ENCODE assay signal across 20 cellular contexts in the genomic region with DNA sequence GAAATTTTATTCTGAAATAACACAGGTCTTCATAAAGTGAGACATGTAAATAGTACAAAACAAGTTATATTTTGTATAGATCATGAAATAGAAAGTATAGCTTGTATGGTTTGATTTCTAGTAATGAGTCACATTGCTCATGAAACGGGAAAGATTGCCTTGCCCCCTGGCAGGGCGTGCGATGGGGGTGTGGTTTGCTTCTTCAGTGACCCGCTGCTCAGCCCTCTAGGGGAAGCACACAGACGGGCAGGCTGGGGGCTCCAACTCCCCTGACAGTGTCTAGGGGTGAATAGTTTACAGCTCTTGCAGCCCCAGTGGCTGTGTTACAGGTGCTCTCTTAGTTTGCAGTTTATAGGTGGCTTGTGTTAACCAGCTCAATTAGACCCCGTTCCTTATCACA.
DNase-seq lines count a peak whose midpoint lies in the region; ATAC-seq, FAIRE-seq and TF ChIP-seq lines count a peak whose summit lies in the region.
"Had no signal": no experiment of that assay in that cellular context is flagged by ENCODE, and none has a peak within 500 bp of the region (broad histone marks: within the 10 kb centered on the region; RNA-seq: fewer than 3 reads in every experiment).

No MANE protein-coding gene starts in this region.

- H3K27me3 Mint-ChIP-seq in activated naive CD4-positive, alpha-beta T cell treated with anti-CD3 and anti-CD28 coated beads, Interleukin-2, amount 10 ng/mL, durations not matched to agents 7 days and 5 days = no peaks in the 10 kb centered on the region
- H3K27me3 Mint-ChIP-seq: activated B cell treated with CpG ODN at 0.5 μM for 24 hours; activated CD8-positive, alpha-beta memory T cell treated with anti-CD3 and anti-CD28 coated beads, Interleukin-2, amount 10 ng/mL, durations not matched to agents 7 days and 5 days had no signal

- H4K20me1 ChIP-seq in OCI-LY7 (ENCODE audit: insufficient read depth, low read length) = no peaks in the 10 kb centered on the region

- no peaks in the 10 kb centered on the region for H3K79me2 ChIP-seq in OCI-LY7 (ENCODE audit: insufficient read depth, low read depth, low read length)

- no peaks in the 10 kb centered on the region for H3K36me3 Mint-ChIP-seq in activated naive CD4-positive, alpha-beta T cell treated with anti-CD3 and anti-CD28 coated beads, Interleukin-2, amount 10 ng/mL, durations not matched to agents 7 days and 5 days
- H3K36me3 Mint-ChIP-seq: activated CD8-positive, alpha-beta memory T cell treated with anti-CD3 and anti-CD28 coated beads, Interleukin-2, amount 10 ng/mL, durations not matched to agents 7 days and 5 days had no signal

- peak; percentile 66 for ATAC-seq in HG03521 (IDR thresholded peaks at IDR 0.05; ENCODE audit: unreplicated experiment)
- ATAC-seq: activated CD8-positive, alpha-beta memory T cell treated with anti-CD3 and anti-CD28 coated beads, Interleukin-2, amount 10 ng/mL, durations not matched to agents 7 days and 5 days; body of pancreas; mucosa of descending colon had no signal

- no peak for TF ChIP-seq POLR2A in H54 (IDR thresholded peaks at IDR 0.05; ENCODE audit: low read depth, low read length)

- no peaks in the 10 kb centered on the region for H3K9me2 ChIP-seq in OCI-LY7 (ENCODE audit: insufficient read depth, low read length)

- DNase-seq in activated naive CD4-positive, alpha-beta T cell treated with anti-CD3 and anti-CD28 coated beads, Interleukin-2, amount 10 ng/mL, durations not matched to agents 7 days and 5 days = peak; percentile 17
- no peak for DNase-seq in activated naive CD4-positive, alpha-beta T cell treated with anti-CD3 and anti-CD28 coated beads, Interleukin-2, amount 50 U/mL, for 16 hours
- peak; percentile 3 for DNase-seq in H54 (ENCODE audit: insufficient read length, low spot score)
- peak; percentile 1 for DNase-seq in left kidney (ENCODE audit: low read depth, low spot score)
- DNase-seq in dedifferentiated amniotic fluid mesenchymal stem cell (ENCODE audit: extremely low spot score) = no peak
- DNase-seq in NCI-H2196 (lab: John Stamatoyannopoulos, UW; ENCODE audit: unreplicated experiment) = no peak
- DNase-seq in OCI-LY7 (ENCODE audit: low spot score) = no peak
- DNase-seq: activated B cell treated with CpG ODN at 0.5 μM for 24 hours; activated CD8-positive, alpha-beta memory T cell treated with anti-CD3 and anti-CD28 coated beads, Interleukin-2, amount 10 ng/mL, durations not matched to agents 7 days and 5 days; activated gamma-delta T cell treated with Interleukin-2 at 50 U/mL for 16 hours; body of pancreas; head of caudate nucleus; kidney; NCI-H1092; occipital lobe; OCI-M1; stimulated activated CD4-positive, alpha-beta T cell treated with anti-CD3 and anti-CD28 coated beads, Interleukin-4, amount 100 ng/mL, for 24 hours had no signal

- no peaks in the 10 kb centered on the region for H3K9me3 ChIP-seq in OCI-LY7 (ENCODE audit: low read length)
- H3K9me3 ChIP-seq: body of pancreas, mucosa of descending colon, tibial nerve had no signal

- no peaks in the 10 kb centered on the region for H3K4me1 ChIP-seq in OCI-LY7 (ENCODE audit: insufficient read depth, low read length, poor library complexity, severe bottlenecking)
- H3K4me1 ChIP-seq: body of pancreas, tibial nerve had no signal

- POLR2A ChIA-PET in OCI-LY7 (lab: Charles Lee) = interaction anchor here (0.5 kb wide), 1 partner anchor 359 kb away, joined by 3 read pairs; no protein-coding TSS in a partner anchor

- H3K27ac Mint-ChIP-seq in activated naive CD4-positive, alpha-beta T cell treated with anti-CD3 and anti-CD28 coated beads, Interleukin-2, amount 10 ng/mL, durations not matched to agents 7 days and 5 days = no peak overlapping the region
- H3K27ac Mint-ChIP-seq: activated B cell treated with CpG ODN at 0.5 μM for 24 hours; activated CD8-positive, alpha-beta memory T cell treated with anti-CD3 and anti-CD28 coated beads, Interleukin-2, amount 10 ng/mL, durations not matched to agents 7 days and 5 days had no signal

- H3K4me3 Mint-ChIP-seq in activated naive CD4-positive, alpha-beta T cell treated with anti-CD3 and anti-CD28 coated beads, Interleukin-2, amount 10 ng/mL, durations not matched to agents 7 days and 5 days = no peak overlapping the region
- H3K4me3 Mint-ChIP-seq: activated B cell treated with CpG ODN at 0.5 μM for 24 hours; activated CD8-positive, alpha-beta memory T cell treated with anti-CD3 and anti-CD28 coated beads, Interleukin-2, amount 10 ng/mL, durations not matched to agents 7 days and 5 days had no signal

- no peaks in the 10 kb centered on the region for H3K4me1 Mint-ChIP-seq in activated naive CD4-positive, alpha-beta T cell treated with anti-CD3 and anti-CD28 coated beads, Interleukin-2, amount 10 ng/mL, durations not matched to agents 7 days and 5 days
- H3K4me1 Mint-ChIP-seq: activated B cell treated with CpG ODN at 0.5 μM for 24 hours; activated CD8-positive, alpha-beta memory T cell treated with anti-CD3 and anti-CD28 coated beads, Interleukin-2, amount 10 ng/mL, durations not matched to agents 7 days and 5 days had no signal

- no TSS peak for BruUV-seq in OCI-LY7 (replicated peaks; lab: Mats Ljungman, UMichigan)

- no peaks in the 10 kb centered on the region for H3K36me3 ChIP-seq in OCI-LY7 (ENCODE audit: insufficient read depth, low read length)
- H3K36me3 ChIP-seq: tibial nerve had no signal

- H2AFZ ChIP-seq in OCI-LY7 (ENCODE audit: low read length) = no peak overlapping the region

- H3K27ac ChIP-seq in OCI-LY7 (ENCODE audit: low read depth, low read length, poor library complexity, severe bottlenecking) = no peak overlapping the region
- H3K27ac ChIP-seq: body of pancreas, tibial nerve had no signal

- CTCF ChIA-PET in activated naive CD4-positive, alpha-beta T cell treated with anti-CD3 and anti-CD28 coated beads, Interleukin-2, amount 10 ng/mL, durations not matched to agents 7 days and 5 days (lab: Charles Lee) = no interaction called here
- CTCF ChIA-PET in OCI-LY7 (lab: Charles Lee; ENCODE audit: unreplicated experiment) = no interaction called here

- intact Hi-C loops in OCI-LY7 (cut with micrococcal nuclease; ENCODE audit: unreplicated experiment) = no loop called here

- TF ChIP-seq CTCF in OCI-LY7 (conservative IDR thresholded peaks at IDR 0.05; ENCODE audit: low read length) = no peak

- no peaks in the 10 kb centered on the region for H3K9me3 Mint-ChIP-seq in activated naive CD4-positive, alpha-beta T cell treated with anti-CD3 and anti-CD28 coated beads, Interleukin-2, amount 10 ng/mL, durations not matched to agents 7 days and 5 days
- H3K9me3 Mint-ChIP-seq: activated B cell treated with CpG ODN at 0.5 μM for 24 hours had no signal

- H3K4me2 ChIP-seq in OCI-LY7 (ENCODE audit: low read length) = no peak overlapping the region

- FAIRE-seq in H54 (lab: Jason Lieb, UNC) = no peak
- FAIRE-seq: kidney had no signal

- no peak overlapping the region for H3K4me3 ChIP-seq in OCI-LY7 (ENCODE audit: low read depth, low read length, poor library complexity, severe bottlenecking)
- H3K4me3 ChIP-seq: body of pancreas, mucosa of descending colon, tibial nerve had no signal

Comparison
In these comparisons a context has a peak if more than half of its experiments do, and no peak if none do; other contexts are left out.
1. DNase-seq: peak in activated naive CD4-positive, alpha-beta T cell treated with anti-CD3 and anti-CD28 coated beads, Interleukin-2, amount 10 ng/mL, durations not matched to agents 7 days and 5 days (single experiment), H54 (single experiment) and left kidney (single experiment); none in activated naive CD4-positive, alpha-beta T cell treated with anti-CD3 and anti-CD28 coated beads, Interleukin-2, amount 50 U/mL, for 16 hours (single experiment), dedifferentiated amniotic fluid mesenchymal stem cell (single experiment), NCI-H2196 (single experiment) and OCI-LY7 (single experiment).